ENCODE assay signal across 16 cellular contexts in the genomic region with DNA sequence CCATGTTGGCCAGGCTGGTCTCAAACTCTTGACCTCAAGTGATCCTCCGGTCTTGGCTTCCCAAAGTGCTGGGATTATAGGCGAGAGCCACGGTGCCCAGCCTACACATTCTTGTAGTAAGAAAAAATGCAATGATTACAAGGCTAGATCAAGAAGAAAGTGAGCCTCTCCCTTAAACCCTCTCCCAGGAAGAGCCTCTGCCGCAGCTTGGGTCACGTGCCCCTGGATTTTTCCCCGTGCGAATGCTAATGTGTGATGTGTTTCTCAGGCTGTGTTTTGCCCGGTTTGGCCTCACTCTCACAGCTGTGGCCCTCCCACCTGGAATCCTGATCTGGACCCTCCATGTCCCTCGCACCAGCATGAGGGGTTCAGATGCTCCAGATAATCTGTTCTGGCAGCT. TPM values are rescaled to one million over a fixed set of nuclear protein-coding genes. Genes with fewer than 3 reads are reported as not detected.
DNase-seq lines count a peak whose midpoint lies in the region; ATAC-seq and TF ChIP-seq lines count a peak whose summit lies in the region.
"Had no signal": no experiment of that assay in that cellular context is flagged by ENCODE, and none has a peak within 500 bp of the region (broad histone marks: within the 10 kb centered on the region; RNA-seq: fewer than 3 reads in every experiment).

No MANE protein-coding gene starts in this region.

- ATAC-seq in Right ventricle myocardium superior (ENCODE audit: poor library complexity): no peak
- no peak for ATAC-seq in gastrocnemius medialis
- ATAC-seq: Panc1 had no signal

- TF ChIP-seq CTCF in cardiac muscle cell (IDR thresholded peaks at IDR 0.05; ENCODE audit: low read depth, low read length): no peak
- no peak for TF ChIP-seq CTCF in WERI-Rb-1 (IDR thresholded peaks at IDR 0.05; ENCODE audit: low read depth, low read length)
- TF ChIP-seq CTCF in left ventricle myocardium inferior (IDR thresholded peaks at IDR 0.05; ENCODE audit: borderline replicate concordance): no peak
- TF ChIP-seq CTCF in gastrocnemius medialis (IDR thresholded peaks at IDR 0.05 in 4 of 5, conservative IDR thresholded peaks at IDR 0.05 in 1 of 5): no peak
- no peak for TF ChIP-seq CTCF in uterus (IDR thresholded peaks at IDR 0.05)

- intact Hi-C loops in Right ventricle myocardium superior (cut with DNase I): no loop called here
- intact Hi-C loops in left ventricle myocardium inferior (cut with micrococcal nuclease): no loop called here
- intact Hi-C loops in gastrocnemius medialis (cut with DNase I; ENCODE audit: low total_unique reads): loop anchor here (5.0 kb wide), 1 partner anchor 41 kb away; no protein-coding TSS in a partner anchor
- intact Hi-C loops in uterus (cut with DNase I; ENCODE audit: low total_unique reads): no loop called here

- H3K36me3 ChIP-seq in cardiac muscle cell (no peaks in the 10 kb centered on the region), WERI-Rb-1 (no peaks in the 10 kb centered on the region; the same call in 1 of the 2 replicates), left ventricle myocardium inferior (peaks cover 20% of the 10 kb centered on the region), gastrocnemius medialis (no peaks in the 10 kb centered on the region), uterus (no peaks in the 10 kb centered on the region)

- DNase-seq in cardiac muscle cell (ENCODE audit: low read depth in 1 of 2, low spot score in 1 of 2): no peak
- no peak for DNase-seq in Right ventricle myocardium superior
- DNase-seq in WERI-Rb-1: no peak
- no peak for DNase-seq in left ventricle myocardium inferior
- no peak for DNase-seq in gastrocnemius medialis
- DNase-seq in uterus: no peak
- no peak for DNase-seq in stimulated activated CD4-positive, alpha-beta T cell treated with anti-CD3 and anti-CD28 coated beads, Interleukin-2, amount 100 ng/mL, for 48 hours
- DNase-seq in EL: no peak
- DNase-seq: CD4-positive, CD25-positive, alpha-beta regulatory T cell; H7; KG1; NCI-H1092; NCI-H1436; NCI-H187 treated with DMSO at 0.1 percent for 48 hours; NCI-H748 treated with DMSO at 0.1 percent for 48 hours had no signal

- in situ Hi-C loops in gastrocnemius medialis (cut with MboI; ENCODE audit: low sequenced_read_pairs in 4 of 4): no loop called here

- no peaks in the 10 kb centered on the region for H3K9me3 ChIP-seq in cardiac muscle cell (ENCODE audit: low read depth)
- peaks cover 2% of the 10 kb centered on the region for H3K9me3 ChIP-seq in WERI-Rb-1 (ENCODE audit: severe bottlenecking)
- no peaks in the 10 kb centered on the region for H3K9me3 ChIP-seq in left ventricle myocardium inferior (replicated peaks)
- no peaks in the 10 kb centered on the region for H3K9me3 ChIP-seq in gastrocnemius medialis
- H3K9me3 ChIP-seq in uterus: no peaks in the 10 kb centered on the region

- H3K4me3 ChIP-seq in cardiac muscle cell (no peak overlapping the region), WERI-Rb-1 (ENCODE audit: low read depth, low read length) (no peak overlapping the region), left ventricle myocardium inferior (peak overlapping the region; percentile 37), gastrocnemius medialis (no peak overlapping the region), uterus (no peak overlapping the region)

- H3K27ac ChIP-seq in cardiac muscle cell: peak overlapping the region; percentile 96
- peak overlapping the region; percentile 48 for H3K27ac ChIP-seq in WERI-Rb-1
- H3K27ac ChIP-seq in left ventricle myocardium inferior (replicated peaks): peak overlapping the region; percentile 96
- peak overlapping the region; percentile 96 to 100 (median 98) for H3K27ac ChIP-seq in gastrocnemius medialis
- no peak overlapping the region for H3K27ac ChIP-seq in uterus

- H3K4me1 ChIP-seq in cardiac muscle cell (ENCODE audit: low read depth): peaks cover 40% of the 10 kb centered on the region
- H3K4me1 ChIP-seq in left ventricle myocardium inferior: peaks cover 90% of the 10 kb centered on the region
- peaks cover 74 to 87% of the 10 kb centered on the region in 2 donors for H3K4me1 ChIP-seq in gastrocnemius medialis
- no peaks in the 10 kb centered on the region for H3K4me1 ChIP-seq in uterus

- no peaks in the 10 kb centered on the region for H3K27me3 ChIP-seq in cardiac muscle cell
- no peaks in the 10 kb centered on the region for H3K27me3 ChIP-seq in WERI-Rb-1 (ENCODE audit: insufficient read depth, low read depth, severe bottlenecking)
- no peaks in the 10 kb centered on the region for H3K27me3 ChIP-seq in left ventricle myocardium inferior (ENCODE audit: low read depth)
- no peaks in the 10 kb centered on the region for H3K27me3 ChIP-seq in gastrocnemius medialis
- H3K27me3 ChIP-seq in uterus: no peaks in the 10 kb centered on the region

- no peak for TF ChIP-seq POLR2A in gastrocnemius medialis (IDR thresholded peaks at IDR 0.05)
- TF ChIP-seq POLR2A in uterus (IDR thresholded peaks at IDR 0.05): no peak

RNA-seq across cellular contexts. Expression of a gene that starts 6.9 kb away (rescaled TPM):
- 50.3 and 52.5 TPM in 2 replicates for total RNA-seq in cardiac muscle cell
- 36.9 and 42.5 TPM in 2 replicates for polyA plus RNA-seq in cardiac muscle cell
- total RNA-seq in Right ventricle myocardium superior: 115 TPM
- 120 TPM for total RNA-seq in left ventricle myocardium inferior
- total RNA-seq in gastrocnemius medialis: 100 to 1,000 TPM; 110 to 395 (median 184) TPM
- 10 to 100 TPM in 1 of 4 donors, 1 to 10 TPM in 3; 6.3 to 45.3 (median 8.1) TPM for total RNA-seq in uterus
- total RNA-seq: CD4-positive, CD25-positive, alpha-beta regulatory T cell had no signal
- polyA plus RNA-seq: CD4-positive, CD25-positive, alpha-beta regulatory T cell had no signal

RNA-seq across cellular contexts. Expression of a gene that starts 20.1 kb away (rescaled TPM):
- 39.6 and 42.6 TPM in 2 replicates for total RNA-seq in cardiac muscle cell
- polyA plus RNA-seq in cardiac muscle cell: 21.5 and 29.5 TPM in 2 replicates
- 55.7 TPM for total RNA-seq in Right ventricle myocardium superior
- 47.3 TPM for total RNA-seq in left ventricle myocardium inferior
- 10 to 100 TPM in 2 of 4 donors, 1 to 10 TPM in 2; 3.6 to 16.0 (median 10.1) TPM for total RNA-seq in gastrocnemius medialis
- total RNA-seq in uterus: 10 to 100 TPM in 1 of 4 donors, 1 to 10 TPM in 2, under 1 TPM in 1; 0.26 to 15.9 (median 3.6) TPM

Comparison
In these comparisons a context has a peak if more than half of its experiments do, and no peak if none do; other contexts are left out.
1. H3K27ac ChIP-seq: peak in cardiac muscle cell (single experiment), WERI-Rb-1 (single experiment), left ventricle myocardium inferior (single experiment) and gastrocnemius medialis (4 of 4); none in uterus (0 of 2).